16 cellular contexts compared by ENCODE assay signal in the genomic region with DNA sequence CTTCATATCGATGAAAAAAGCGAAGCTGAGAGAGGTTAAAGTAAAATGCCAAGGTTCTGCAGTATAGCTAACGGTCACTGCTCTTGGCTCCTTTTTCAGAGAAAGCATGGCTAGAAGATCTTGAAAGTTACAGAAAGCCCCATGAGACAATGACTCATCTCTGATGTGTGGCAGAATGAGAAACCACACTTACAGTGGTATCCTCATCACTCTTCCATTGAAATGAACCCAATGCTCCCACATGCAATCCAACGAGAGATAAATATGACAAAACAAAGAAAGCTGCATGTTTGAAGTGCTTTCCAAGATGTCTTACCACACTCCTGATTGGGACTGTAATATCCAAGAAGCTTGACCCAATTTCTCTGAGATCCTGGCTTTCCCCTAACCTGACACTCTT.
DNase-seq lines count a peak whose midpoint lies in the region; ATAC-seq, FAIRE-seq and TF ChIP-seq lines count a peak whose summit lies in the region.
"Had no signal": no experiment of that assay in that cellular context is flagged by ENCODE, and none has a peak within 500 bp of the region (broad histone marks: within the 10 kb centered on the region; RNA-seq: fewer than 3 reads in every experiment).

No MANE protein-coding gene starts in this region.

- H3K4me1 ChIP-seq in astrocyte (ENCODE audit: insufficient read depth, low read length) (no peaks in the 10 kb centered on the region), endodermal cell (ENCODE audit: control insufficient read depth, insufficient read depth, low read length) (no peaks in the 10 kb centered on the region)
- H3K4me1 ChIP-seq: adrenal gland had no signal

- H3K9ac ChIP-seq in astrocyte (ENCODE audit: low read length), result no peak overlapping the region
- no peak overlapping the region for H3K9ac ChIP-seq in endodermal cell (ENCODE audit: extremely low read depth, low read length, poor library complexity, severe bottlenecking)

- H3K4me3 Mint-ChIP-seq in astrocyte (ENCODE audit: unreplicated experiment), result no peak overlapping the region
- no peak overlapping the region for H3K4me3 Mint-ChIP-seq in endodermal cell

- ATAC-seq in HG03432 (IDR thresholded peaks at IDR 0.05; ENCODE audit: unreplicated experiment), result peak; percentile 72
- ATAC-seq in HG02981 (IDR thresholded peaks at IDR 0.05; ENCODE audit: unreplicated experiment), result no peak
- ATAC-seq: mucosa of descending colon, SK-N-SH treated with all-trans-retinoic acid at 6 μM for 48 hours had no signal

- H3K4me1 Mint-ChIP-seq in astrocyte (ENCODE audit: low read depth, unreplicated experiment) (peaks cover 8% of the 10 kb centered on the region), endodermal cell (no peaks in the 10 kb centered on the region)

- peak overlapping the region; percentile 73 for H3K27ac Mint-ChIP-seq in astrocyte (ENCODE audit: unreplicated experiment)
- no peak overlapping the region for H3K27ac Mint-ChIP-seq in endodermal cell

- H3K36me3 Mint-ChIP-seq in astrocyte (ENCODE audit: low read depth, unreplicated experiment) (no peaks in the 10 kb centered on the region), endodermal cell (ENCODE audit: low read depth) (no peaks in the 10 kb centered on the region)

- no peaks in the 10 kb centered on the region for H4K20me1 ChIP-seq in astrocyte (ENCODE audit: insufficient read depth, low read length)

- no peak for FAIRE-seq in astrocyte (lab: Jason Lieb, UNC)

- WGBS in endodermal cell (ENCODE audit: insufficient coverage in 1 of 2, insufficient read length in 1 of 2), 2 experiments, result 89 to 94% methylated on average over 4 of the region's 4 CpGs

- H3K9me3 ChIP-seq in astrocyte (ENCODE audit: insufficient read depth, low read depth, low read length), result no peaks in the 10 kb centered on the region
- no peaks in the 10 kb centered on the region for H3K9me3 ChIP-seq in endodermal cell (ENCODE audit: control insufficient read depth, low read length)
- H3K9me3 ChIP-seq: adrenal gland, mucosa of descending colon had no signal

- H3K4me2 ChIP-seq in astrocyte (ENCODE audit: low read length), result no peak overlapping the region

- peak; percentile 31 for DNase-seq in ACHN
- DNase-seq in astrocyte (ENCODE audit: low read depth), result peak; percentile 87
- DNase-seq in kidney glomerular epithelial cell (lab: John Stamatoyannopoulos, UW), result peak; percentile 47
- DNase-seq in amniotic stem cell (lab: John Stamatoyannopoulos, UW), result no peak
- no peak for DNase-seq in endodermal cell
- DNase-seq in NCI-H2171 (lab: John Stamatoyannopoulos, UW), result no peak
- DNase-seq: activated CD8-positive, alpha-beta memory T cell treated with anti-CD3 and anti-CD28 coated beads, Interleukin-2, amount 50 U/mL, for 4 hours; adrenal gland; DMS153; mucosa of descending colon; NCI-H1092; stimulated activated CD4-positive, alpha-beta T cell treated with anti-CD3 and anti-CD28 coated beads, Interleukin-12 subunit alpha, Interleukin-12 subunit beta, amount 100 ng/mL, for 4 hours had no signal

- no peak overlapping the region for H3K27ac ChIP-seq in astrocyte (ENCODE audit: low read depth, low read length)
- H3K27ac ChIP-seq in endodermal cell (ENCODE audit: low read depth, low read length), result no peak overlapping the region
- H3K27ac ChIP-seq: adrenal gland, VCaP had no signal

- in situ Hi-C loops in ACHN (cut with HindIII; ENCODE audit: low pct_ligation_motif_present, low pct_unique_long_range_greater_than_20kb, low sequenced_read_pairs), result no loop called here

- no peaks in the 10 kb centered on the region for H3K36me3 ChIP-seq in astrocyte (ENCODE audit: insufficient read depth, low read length)
- no peaks in the 10 kb centered on the region for H3K36me3 ChIP-seq in endodermal cell (ENCODE audit: control insufficient read depth, insufficient read depth, low read length)
- H3K36me3 ChIP-seq: adrenal gland had no signal

- H3K27me3 ChIP-seq in astrocyte (ENCODE audit: insufficient read depth, low read length) (no peaks in the 10 kb centered on the region), endodermal cell (ENCODE audit: control insufficient read depth, insufficient read depth, low read length, poor library complexity, severe bottlenecking) (no peaks in the 10 kb centered on the region)
- H3K27me3 ChIP-seq: adrenal gland had no signal

- no peaks in the 10 kb centered on the region for H3K27me3 Mint-ChIP-seq in astrocyte (ENCODE audit: low read depth, unreplicated experiment)
- peaks cover 7% of the 10 kb centered on the region for H3K27me3 Mint-ChIP-seq in endodermal cell (ENCODE audit: insufficient read depth)

- H3K79me2 ChIP-seq in astrocyte (ENCODE audit: insufficient read depth, low read length), result no peaks in the 10 kb centered on the region

- H3K4me3 ChIP-seq in astrocyte (ENCODE audit: insufficient read depth, low read depth, low read length) (no peak overlapping the region), endodermal cell (ENCODE audit: low read length) (no peak overlapping the region)
- H3K4me3 ChIP-seq: adrenal gland, mucosa of descending colon had no signal

- TF ChIP-seq CTCF in astrocyte (IDR thresholded peaks at IDR 0.05; ENCODE audit: insufficient read depth, low read depth, low read length) (no peak), endodermal cell (conservative IDR thresholded peaks at IDR 0.05) (no peak)

- no peaks in the 10 kb centered on the region for H3K9me3 Mint-ChIP-seq in astrocyte (ENCODE audit: unreplicated experiment)
- no peaks in the 10 kb centered on the region for H3K9me3 Mint-ChIP-seq in endodermal cell

- no peak overlapping the region for H2AFZ ChIP-seq in astrocyte (ENCODE audit: low read depth, low read length)

Comparison
In these comparisons a context has a peak if more than half of its experiments do, and no peak if none do; other contexts are left out.
1. DNase-seq: peak in ACHN (single experiment), astrocyte (single experiment) and kidney glomerular epithelial cell (single experiment); none in amniotic stem cell (single experiment), endodermal cell (single experiment) and NCI-H2171 (single experiment).